In genomic region chr15:50377867-50378751, GRCh38 we compare ENCODE assay signal across 1 cellular context.
TF ChIP-seq lines count a peak whose summit lies in the region.

No MANE protein-coding gene starts in this region.

TF ChIP-seq in GM12878, 131 proteins besides CTCF, POLR2A, EP300 and RAD21 (continued from another document):
- peak; percentile 26; the same call in 1 of the 2 replicates for TF ChIP-seq REST (IDR thresholded peaks at IDR 0.05; ENCODE audit: low read depth, low read length)
- TF ChIP-seq RUNX3 (IDR thresholded peaks at IDR 0.05; ENCODE audit: low read length): peak; percentile 93
- TF ChIP-seq CREM (IDR thresholded peaks at IDR 0.05; ENCODE audit: low read depth): peak; percentile 68
- peak; percentile 41; the same call in 1 of the 2 replicates for TF ChIP-seq GABPA (IDR thresholded peaks at IDR 0.05; ENCODE audit: low read depth)
- no peak for TF ChIP-seq SMC3 (IDR thresholded peaks at IDR 0.05; ENCODE audit: borderline replicate concordance, low read length)
